11 cellular contexts compared by ENCODE assay signal in the genomic region with DNA sequence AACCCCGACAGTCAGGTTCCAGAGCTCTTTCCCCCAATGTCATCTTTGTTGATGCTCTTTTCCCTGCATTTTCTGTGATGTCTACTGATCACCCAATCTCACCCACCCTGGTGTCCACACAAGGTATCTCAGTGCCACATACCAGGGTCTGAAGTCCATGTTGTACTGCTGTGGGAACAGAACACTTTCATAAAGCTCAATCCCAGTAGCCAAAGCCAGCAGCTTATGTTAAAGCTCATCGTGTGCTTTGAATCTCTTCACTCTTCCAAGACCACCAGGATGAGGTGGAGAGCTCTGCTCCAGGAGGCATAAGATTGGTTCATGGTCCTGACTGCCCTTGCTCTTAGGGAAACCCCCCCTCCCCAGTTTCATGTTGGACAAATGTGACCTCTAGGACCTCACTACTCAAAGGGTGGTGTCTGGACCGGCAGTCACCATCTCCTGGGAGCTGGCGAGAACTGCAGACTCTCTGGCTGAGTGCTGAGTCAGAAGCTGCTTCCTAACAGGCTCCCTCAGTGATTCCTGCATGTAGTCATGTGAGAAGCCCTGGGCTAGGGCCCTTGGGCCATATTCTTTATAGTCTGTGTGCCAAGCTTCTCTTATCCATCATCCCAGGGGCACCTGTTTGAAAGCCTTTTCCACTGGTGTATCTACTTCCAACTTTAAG. TPM values are rescaled to one million over a fixed set of nuclear protein-coding genes. Genes with fewer than 3 reads are reported as not detected.
DNase-seq lines count a peak whose midpoint lies in the region; ATAC-seq and TF ChIP-seq lines count a peak whose summit lies in the region.
"Had no signal": no experiment of that assay in that cellular context is flagged by ENCODE, and none has a peak within 500 bp of the region (broad histone marks: within the 10 kb centered on the region; RNA-seq: fewer than 3 reads in every experiment).

No MANE protein-coding gene starts in this region.

- peak overlapping the region; percentile 23 for H3K27ac Mint-ChIP-seq in Caco-2 (ENCODE audit: unreplicated experiment)
- H3K27ac Mint-ChIP-seq: stimulated activated effector memory CD8-positive, alpha-beta T cell treated with anti-CD3 and anti-CD28 coated beads, Interleukin-12 subunit alpha, Interleukin-12 subunit beta, amount 100 ng/mL, for 72 hours had no signal

- no peaks in the 10 kb centered on the region for H3K9me2 ChIP-seq in PC-9 (ENCODE audit: insufficient read depth)

- no peak for TF ChIP-seq POLR2A in esophagus muscularis mucosa (IDR thresholded peaks at IDR 0.05; ENCODE audit: low read depth)

- peak overlapping the region; percentile 78 for H3K27ac ChIP-seq in PC-9
- H3K27ac ChIP-seq in esophagus muscularis mucosa (replicated peaks in 1 of 4): peak overlapping the region; percentile 45 to 60 (median 57)

- H4K20me1 ChIP-seq in PC-9 (ENCODE audit: insufficient read depth): no peaks in the 10 kb centered on the region

- H3K36me3 ChIP-seq in Caco-2 (ENCODE audit: control insufficient read depth, insufficient read depth, low read length) (no peaks in the 10 kb centered on the region; the same call in 1 of the 2 replicates), PC-9 (ENCODE audit: low read depth) (peaks cover 37% of the 10 kb centered on the region), esophagus muscularis mucosa (peaks cover 0 to 19% (median 7%) of the 10 kb centered on the region in 4 donors)

- BruUV-seq in Caco-2 (replicated peaks; lab: Mats Ljungman, UMichigan) (no TSS peak), PC-9 (replicated peaks; lab: Mats Ljungman, UMichigan) (TSS peak; percentile 87)

- peak overlapping the region; percentile 31 for H3K4me2 ChIP-seq in PC-9

- H3K4me3 Mint-ChIP-seq in Caco-2 (ENCODE audit: unreplicated experiment): no peak overlapping the region
- no peak overlapping the region for H3K4me3 Mint-ChIP-seq in activated T-cell treated with anti-CD3 and anti-CD28 coated beads, Interleukin-2, amount 50 U/mL, for 4 hours
- H3K4me3 Mint-ChIP-seq: neural crest cell; stimulated activated effector memory CD8-positive, alpha-beta T cell treated with anti-CD3 and anti-CD28 coated beads, Interleukin-12 subunit alpha, Interleukin-12 subunit beta, amount 100 ng/mL, for 72 hours had no signal

- no peak for TF ChIP-seq EP300 in esophagus muscularis mucosa (IDR thresholded peaks at IDR 0.05)

- peaks cover 8% of the 10 kb centered on the region for H3K4me1 Mint-ChIP-seq in Caco-2 (ENCODE audit: low read depth, unreplicated experiment)
- H3K4me1 Mint-ChIP-seq in activated T-cell treated with anti-CD3 and anti-CD28 coated beads, Interleukin-2, amount 50 U/mL, for 4 hours (ENCODE audit: low read depth): peaks cover 2% of the 10 kb centered on the region
- H3K4me1 Mint-ChIP-seq: stimulated activated effector memory CD8-positive, alpha-beta T cell treated with anti-CD3 and anti-CD28 coated beads, Interleukin-12 subunit alpha, Interleukin-12 subunit beta, amount 100 ng/mL, for 72 hours had no signal

- intact Hi-C loops in Caco-2 (cut with micrococcal nuclease; ENCODE audit: unreplicated experiment) (no loop called here), PC-9 (cut with micrococcal nuclease; ENCODE audit: unreplicated experiment) (no loop called here), esophagus muscularis mucosa (cut with DNase I) (loop anchor here (10.0 kb wide), 1 partner anchor 228 kb away; no protein-coding TSS in a partner anchor), posterior vena cava (cut with DNase I) (no loop called here)

- H2AFZ ChIP-seq in PC-9: no peak overlapping the region

- ATAC-seq in GM21737 (IDR thresholded peaks at IDR 0.05; ENCODE audit: unreplicated experiment) (no peak), GM21381 (IDR thresholded peaks at IDR 0.05; ENCODE audit: unreplicated experiment) (no peak)
- no peak for ATAC-seq in activated T-cell treated with anti-CD3 and anti-CD28 coated beads, Interleukin-2, amount 50 U/mL, for 4 hours
- ATAC-seq: stimulated activated effector memory CD8-positive, alpha-beta T cell treated with anti-CD3 and anti-CD28 coated beads, Interleukin-12 subunit alpha, Interleukin-12 subunit beta, amount 100 ng/mL, for 72 hours had no signal

- H3K4me1 ChIP-seq in Caco-2: no peaks in the 10 kb centered on the region
- H3K4me1 ChIP-seq in PC-9 (replicated peaks; ENCODE audit: insufficient read depth): peaks cover 22% of the 10 kb centered on the region
- peaks cover 40 to 54% (median 43%) of the 10 kb centered on the region in 4 donors for H3K4me1 ChIP-seq in esophagus muscularis mucosa

- H3K27me3 ChIP-seq in Caco-2 (replicated peaks; ENCODE audit: control insufficient read depth, insufficient read depth, low read length): no peaks in the 10 kb centered on the region
- H3K27me3 ChIP-seq in PC-9 (ENCODE audit: insufficient read depth, low read depth): no peaks in the 10 kb centered on the region
- no peaks in the 10 kb centered on the region for H3K27me3 ChIP-seq in esophagus muscularis mucosa

- H3F3A ChIP-seq in PC-9 (ENCODE audit: insufficient read depth, low read depth): peaks cover 33% of the 10 kb centered on the region; the same call in 1 of the 2 replicates

- CTCF ChIA-PET in Caco-2 (lab: Charles Lee) (interaction anchor here (0.7 to 2.7 kb wide), 11 partner anchors 15 to 99 kb away, joined by 3 to 15 read pairs (median 5); a partner anchor contains a TSS), PC-9 (lab: Charles Lee) (interaction anchor here (0.5 to 2.0 kb wide), 7 partner anchors 33 to 435 kb away, joined by 3 to 17 read pairs (median 5); no protein-coding TSS in a partner anchor)

- DNase-seq in Caco-2 (no peak), PC-9 (peak in 1 of 2 experiments; percentile 45), esophagus muscularis mucosa (ENCODE audit: extremely low spot score) (no peak), posterior vena cava (ENCODE audit: low spot score) (peak; percentile 86), AML-193 (lab: John Stamatoyannopoulos, UW) (no peak)
- DNase-seq in activated T-cell treated with anti-CD3 and anti-CD28 coated beads, Interleukin-2, amount 50 U/mL, for 4 hours: no peak
- DNase-seq: NCI-H187 had no signal

- H3K9me3 Mint-ChIP-seq in Caco-2 (ENCODE audit: unreplicated experiment): no peaks in the 10 kb centered on the region
- peaks cover 10% of the 10 kb centered on the region for H3K9me3 Mint-ChIP-seq in activated T-cell treated with anti-CD3 and anti-CD28 coated beads, Interleukin-2, amount 50 U/mL, for 4 hours
- H3K9me3 Mint-ChIP-seq: neural crest cell; stimulated activated effector memory CD8-positive, alpha-beta T cell treated with anti-CD3 and anti-CD28 coated beads, Interleukin-12 subunit alpha, Interleukin-12 subunit beta, amount 100 ng/mL, for 72 hours had no signal

- H3K36me3 Mint-ChIP-seq in Caco-2 (ENCODE audit: insufficient read depth, unreplicated experiment): peaks cover 18% of the 10 kb centered on the region
- H3K36me3 Mint-ChIP-seq in activated T-cell treated with anti-CD3 and anti-CD28 coated beads, Interleukin-2, amount 50 U/mL, for 4 hours (ENCODE audit: insufficient read depth): peaks cover 59% of the 10 kb centered on the region

- no peaks in the 10 kb centered on the region for H3K79me2 ChIP-seq in PC-9 (ENCODE audit: low read depth)

- WGBS in esophagus muscularis mucosa: 66% methylated on average over 4 of the region's 4 CpGs

- H3K9me3 ChIP-seq in Caco-2 (no peaks in the 10 kb centered on the region), PC-9 (ENCODE audit: insufficient read depth, low read depth) (no peaks in the 10 kb centered on the region), esophagus muscularis mucosa (no peaks in the 10 kb centered on the region)

- no peak overlapping the region for H3K4me3 ChIP-seq in Caco-2 (ENCODE audit: low read depth, low read length)
- H3K4me3 ChIP-seq in PC-9: no peak overlapping the region
- no peak overlapping the region for H3K4me3 ChIP-seq in esophagus muscularis mucosa

- POLR2A ChIA-PET in Caco-2 (lab: Charles Lee): interaction anchor here (1.8 kb wide), 1 partner anchor 22 kb away, joined by 9 read pairs; a partner anchor contains a TSS
- POLR2A ChIA-PET in PC-9 (lab: Charles Lee; ENCODE audit: unreplicated experiment): interaction anchor here (0.6 to 0.7 kb wide), 5 partner anchors 25 to 1851 kb away, joined by 3 to 53 read pairs (median 6); a partner anchor contains a TSS

- H3K27me3 Mint-ChIP-seq in Caco-2 (ENCODE audit: insufficient read depth, unreplicated experiment): no peaks in the 10 kb centered on the region
- H3K27me3 Mint-ChIP-seq in activated T-cell treated with anti-CD3 and anti-CD28 coated beads, Interleukin-2, amount 50 U/mL, for 4 hours (ENCODE audit: low read depth): peaks cover 1% of the 10 kb centered on the region

- TF ChIP-seq CTCF in Caco-2 (IDR thresholded peaks at IDR 0.05; ENCODE audit: insufficient read depth in 1 of 2, low read depth in 1 of 2, low read length in 1 of 2, severe bottlenecking in 1 of 2, unreplicated experiment in 1 of 2) (no peak), PC-9 (conservative IDR thresholded peaks at IDR 0.05) (no peak), esophagus muscularis mucosa (IDR thresholded peaks at IDR 0.05) (no peak)

RNA-seq across cellular contexts. Expression of a gene that starts 13.4 kb away (rescaled TPM):
- total RNA-seq in Caco-2 (2022) (not detected in 2 replicates), PC-9 (2021) (0.37 and 0.40 TPM in 2 replicates), esophagus muscularis mucosa (1 to 10 TPM; 2.1 to 4.6 (median 2.6) TPM), posterior vena cava (1 to 10 TPM; 5.2 to 5.4 TPM)
- total RNA-seq in activated T-cell treated with anti-CD3 and anti-CD28 coated beads, Interleukin-2, amount 50 U/mL, for 4 hours: under 1 TPM; 0.26 to 0.52 (median 0.28) TPM

RNA-seq across cellular contexts. Expression of a gene that starts 22.0 kb away (rescaled TPM):
- total RNA-seq in Caco-2 (2022) (57.7 and 61.2 TPM in 2 replicates), PC-9 (2021) (19.0 and 28.4 TPM in 2 replicates), esophagus muscularis mucosa (10 to 100 TPM; 17.6 to 30.3 (median 25.4) TPM), posterior vena cava (10 to 100 TPM; 18.3 to 20.3 TPM)
- 10 to 100 TPM; 79.9 to 82.7 (median 81.5) TPM for total RNA-seq in activated T-cell treated with anti-CD3 and anti-CD28 coated beads, Interleukin-2, amount 50 U/mL, for 4 hours

RNA-seq across cellular contexts. Expression of a gene that starts 33.1 kb away (rescaled TPM):
- total RNA-seq in Caco-2 (2022) (24.4 and 24.5 TPM in 2 replicates), PC-9 (2021) (28.7 and 40.1 TPM in 2 replicates), esophagus muscularis mucosa (10 to 100 TPM; 56.5 to 66.2 (median 59.0) TPM), posterior vena cava (10 to 100 TPM; 56.5 to 59.9 TPM)
- total RNA-seq in activated T-cell treated with anti-CD3 and anti-CD28 coated beads, Interleukin-2, amount 50 U/mL, for 4 hours: 10 to 100 TPM; 27.2 to 27.7 (median 27.4) TPM
